8 cellular contexts compared by ENCODE assay signal in genomic region chr2:220499281-220499680, GRCh38.
DNase-seq lines count a peak whose midpoint lies in the region; ATAC-seq lines count a peak whose summit lies in the region.

No MANE protein-coding gene starts in this region.

- H3K79me2 ChIP-seq in GM23248 (ENCODE audit: insufficient read depth) (no peaks in the 10 kb centered on the region), trophoblast cell (ENCODE audit: control insufficient read depth, insufficient read depth, low read length, poor library complexity) (no peaks in the 10 kb centered on the region)

- H4K12ac ChIP-seq in trophoblast cell (ENCODE audit: low read depth, low read length), result no peak overlapping the region

- peak overlapping the region; percentile 20 for H3K27ac ChIP-seq in GM23248
- no peak overlapping the region for H3K27ac ChIP-seq in trophoblast cell (ENCODE audit: low read depth, low read length)

- 32 to 41% methylated on average over 2 of the region's 2 CpGs for WGBS in GM23248 (ENCODE audit: low coverage in 1 of 2, low lambda C conversion rate in 2 of 2, missing lambda C conversion rate in 2 of 2), 2 experiments
- no CpG with 5 or more reads among the region's 2 CpGs for WGBS in trophoblast cell (ENCODE audit: extremely low coverage, insufficient coverage, insufficient read length)

- ATAC-seq in activated CD4-positive, CD25-positive, alpha-beta regulatory T cell treated with anti-CD3 and anti-CD28 coated beads, Interleukin-2, amount 50 U/mL, for 24 hours, result no peak

- H3K4me3 ChIP-seq in GM23248, result no peak overlapping the region
- no peak overlapping the region for H3K4me3 ChIP-seq in trophoblast cell (ENCODE audit: low read depth, low read length)

- no peak overlapping the region for H2BK12ac ChIP-seq in trophoblast cell (ENCODE audit: low read length)

- H3K9me3 ChIP-seq in GM23248 (ENCODE audit: low read depth), result no peaks in the 10 kb centered on the region
- H3K9me3 ChIP-seq in trophoblast cell (ENCODE audit: insufficient read depth, low read depth, low read length), result no peaks in the 10 kb centered on the region

- no peak overlapping the region for H4K8ac ChIP-seq in trophoblast cell (ENCODE audit: low read depth, low read length)

- H3K9ac ChIP-seq in GM23248 (no peak overlapping the region), trophoblast cell (ENCODE audit: low read length) (no peak overlapping the region)

- peaks cover 13% of the 10 kb centered on the region for H3F3A ChIP-seq in GM23248 (ENCODE audit: insufficient read depth)

- H3K4me1 ChIP-seq in GM23248 (ENCODE audit: insufficient read depth) (peaks cover 14% of the 10 kb centered on the region), trophoblast cell (ENCODE audit: control insufficient read depth in 1 of 2, insufficient read depth in 2 of 2, low read length in 2 of 2) (no peaks in the 10 kb centered on the region)

- DNase-seq in GM23248 (peak; percentile 81), NCI-H69 (lab: John Stamatoyannopoulos, UW) (peak; percentile 48), fibroblast of peridontal ligament (ENCODE audit: extremely low read depth) (peak; percentile 74), trophoblast cell (peak; percentile 17 to 54), midbrain (lab: John Stamatoyannopoulos, UW) (no peak), ureter (ENCODE audit: low spot score) (no peak)
- DNase-seq in stimulated activated naive CD4-positive, alpha-beta T cell (lab: John Stamatoyannopoulos, UW), result no peak

- H3K9me2 ChIP-seq in GM23248 (ENCODE audit: insufficient read depth), result no peaks in the 10 kb centered on the region

- H3K27me3 ChIP-seq in GM23248 (replicated peaks; ENCODE audit: insufficient read depth) (no peaks in the 10 kb centered on the region), trophoblast cell (ENCODE audit: insufficient read depth, low read length) (no peaks in the 10 kb centered on the region)

- no peak overlapping the region for H3K23ac ChIP-seq in trophoblast cell (ENCODE audit: low read length)

- no peaks in the 10 kb centered on the region for H4K20me1 ChIP-seq in GM23248 (ENCODE audit: insufficient read depth)

- H3K36me3 ChIP-seq in GM23248 (ENCODE audit: low read depth) (no peaks in the 10 kb centered on the region), trophoblast cell (ENCODE audit: control insufficient read depth in 1 of 2, insufficient read depth in 2 of 2, low read length in 2 of 2) (no peaks in the 10 kb centered on the region)

- H2AFZ ChIP-seq in GM23248 (peak overlapping the region; percentile 49), trophoblast cell (ENCODE audit: insufficient read depth, low read length, poor library complexity) (no peak overlapping the region)

- no peak overlapping the region for H4K91ac ChIP-seq in trophoblast cell (ENCODE audit: low read depth, low read length)

- H3K18ac ChIP-seq in trophoblast cell (ENCODE audit: low read length), result no peak overlapping the region

- H3K14ac ChIP-seq in trophoblast cell (ENCODE audit: low read length), result no peak overlapping the region

- H2AK5ac ChIP-seq in trophoblast cell (ENCODE audit: low read length), result no peak overlapping the region

- H3K4ac ChIP-seq in trophoblast cell (ENCODE audit: low read depth, low read length), result no peak overlapping the region

- H3K4me2 ChIP-seq in GM23248 (ENCODE audit: unreplicated experiment), result peak overlapping the region; percentile 11
- H3K4me2 ChIP-seq in trophoblast cell (ENCODE audit: low read length), result no peak overlapping the region

- H2BK5ac ChIP-seq in trophoblast cell (ENCODE audit: low read depth, low read length, poor library complexity), result no peak overlapping the region

- in situ Hi-C loops in GM23248 (cut with MboI), result no loop called here

- H2BK120ac ChIP-seq in trophoblast cell (ENCODE audit: insufficient read depth, low read length, poor library complexity), result no peak overlapping the region

- H3K79me1 ChIP-seq in trophoblast cell (ENCODE audit: low read length), result no peaks in the 10 kb centered on the region

Comparison
In these comparisons a context has a peak if more than half of its experiments do, and no peak if none do; other contexts are left out.
1. DNase-seq: peak in GM23248 (single experiment), NCI-H69 (single experiment), fibroblast of peridontal ligament (single experiment) and trophoblast cell (2 of 2); none in midbrain (single experiment), stimulated activated naive CD4-positive, alpha-beta T cell (0 of 6) and ureter (single experiment).